ENCODE assay signal across 8 cellular contexts in the genomic region with DNA sequence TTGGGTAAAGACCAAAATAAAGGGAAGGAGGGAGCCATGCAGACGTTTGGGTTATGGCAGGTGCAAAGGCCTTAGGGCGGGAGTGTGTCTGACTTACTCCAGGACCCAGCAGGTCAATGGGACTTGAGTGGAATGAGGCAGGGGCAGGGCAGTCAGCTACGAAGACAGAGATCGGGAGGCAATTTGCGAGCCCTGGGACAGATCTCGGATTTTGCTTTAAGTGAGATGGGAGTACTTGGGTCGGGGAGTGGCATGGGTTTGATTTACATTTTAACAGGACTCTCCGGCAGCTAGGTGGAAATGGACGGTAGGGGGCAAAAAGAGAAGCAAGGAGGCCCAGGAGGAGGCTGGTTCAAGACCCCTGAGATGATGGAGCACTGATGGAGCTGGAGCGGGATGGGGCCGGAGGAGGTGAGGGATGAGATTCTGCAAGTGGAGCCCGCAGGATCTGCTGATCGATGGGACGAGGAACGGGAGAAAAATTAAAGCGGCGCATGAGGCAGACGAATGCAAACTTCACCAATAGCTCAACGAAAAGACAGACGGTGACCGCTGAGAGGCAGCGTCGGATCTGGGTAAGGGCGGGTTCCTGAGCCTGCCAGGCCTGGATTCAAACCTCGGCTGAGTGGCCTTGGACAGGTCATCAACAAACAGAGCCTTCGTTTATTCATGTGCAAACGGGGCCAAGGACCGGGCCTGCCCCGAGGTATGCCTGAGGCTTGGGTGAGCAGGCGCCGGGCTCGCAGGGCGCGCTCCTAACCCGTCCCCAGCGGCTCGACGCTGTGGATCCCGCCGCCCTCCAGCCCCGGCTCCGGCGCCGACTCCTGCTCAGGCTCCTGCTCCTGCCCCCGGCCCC. TPM values are rescaled to one million over a fixed set of nuclear protein-coding genes. Genes with fewer than 3 reads are reported as not detected.
DNase-seq lines count a peak whose midpoint lies in the region; ATAC-seq and TF ChIP-seq lines count a peak whose summit lies in the region.

No MANE protein-coding gene starts in this region.

- peak overlapping the region; percentile 49 to 98 (median 95) for H3K27ac ChIP-seq in heart left ventricle
- peak overlapping the region; percentile 73 for H3K27ac ChIP-seq in upper lobe of right lung

- peak in 8 of 12 donors; percentile 13 to 39 (median 23) for TF ChIP-seq CTCF in heart left ventricle (IDR thresholded peaks at IDR 0.05)
- TF ChIP-seq CTCF in upper lobe of right lung (IDR thresholded peaks at IDR 0.05), result peak; percentile 27

- peak; percentile 75 to 86 (median 81) for ATAC-seq in heart left ventricle
- ATAC-seq in upper lobe of right lung, result peak; percentile 77

- peak; percentile 47 for DNase-seq in GM04504 (ENCODE audit: low read depth)
- peak; percentile 86 for DNase-seq in GOT3 (lab: John Stamatoyannopoulos, UW)
- DNase-seq in Kasumi-1 (lab: John Stamatoyannopoulos, UW), result peak; percentile 76 to 80
- peak; percentile 87 for DNase-seq in adipocyte (ENCODE audit: low read depth)
- peak; percentile 78 to 88 (median 83) for DNase-seq in heart left ventricle
- peak; percentile 63 for DNase-seq in pons (ENCODE audit: low spot score)
- peak; percentile 91 for DNase-seq in upper lobe of right lung

- no peaks in the 10 kb centered on the region for H3K9me3 ChIP-seq in adipocyte (ENCODE audit: control insufficient read depth, low read length)
- peaks cover 0 to 4% (median 0%) of the 10 kb centered on the region in 12 donors for H3K9me3 ChIP-seq in heart left ventricle
- no peaks in the 10 kb centered on the region for H3K9me3 ChIP-seq in upper lobe of right lung

- peak overlapping the region; percentile 86 for H3K9ac ChIP-seq in adipocyte (ENCODE audit: low read length)

- 10 to 18% (median 13%) methylated on average over 25 to 45 of the region's 45 CpGs for WGBS in heart left ventricle, 4 donors

- H3K4me1 ChIP-seq in adipocyte (ENCODE audit: control insufficient read depth, insufficient read depth, low read length), result peaks cover 16% of the 10 kb centered on the region
- peaks cover 4 to 29% (median 19%) of the 10 kb centered on the region in 12 donors for H3K4me1 ChIP-seq in heart left ventricle
- H3K4me1 ChIP-seq in upper lobe of right lung, result peaks cover 20% of the 10 kb centered on the region

- H3K36me3 ChIP-seq in adipocyte (ENCODE audit: control insufficient read depth, insufficient read depth, low read length, severe bottlenecking) (peaks cover 16% of the 10 kb centered on the region), heart left ventricle (peaks cover 0 to 27% (median 22%) of the 10 kb centered on the region in 9 donors), upper lobe of right lung (peaks cover 16% of the 10 kb centered on the region)

- TF ChIP-seq POLR2A in Raji (IDR thresholded peaks at IDR 0.05; ENCODE audit: insufficient read depth, low read depth, low read length) (peak; percentile 62), heart left ventricle (IDR thresholded peaks at IDR 0.05) (no peak)

- intact Hi-C loops in heart left ventricle (cut with DNase I) (loop anchor here in 7 of 10 donors (2.0 to 10.0 kb wide), 10 partner anchors 45 to 135 kb away; a partner anchor contains a TSS), upper lobe of right lung (cut with DNase I) (no loop called here)

- no peaks in the 10 kb centered on the region for H3K27me3 ChIP-seq in adipocyte (replicated peaks; ENCODE audit: control insufficient read depth, insufficient read depth, low read length)
- no peaks in the 10 kb centered on the region for H3K27me3 ChIP-seq in heart left ventricle
- no peaks in the 10 kb centered on the region for H3K27me3 ChIP-seq in upper lobe of right lung

- H3K4me3 ChIP-seq in adipocyte (ENCODE audit: low read length) (peak overlapping the region; percentile 74), heart left ventricle (peak overlapping the region; percentile 6 to 100 (median 96)), upper lobe of right lung (peak overlapping the region; percentile 100)

RNA-seq across cellular contexts. Expression of a gene that starts 0.8 kb away (rescaled TPM):
- 10 to 100 TPM; 37.0 to 77.7 (median 47.1) TPM for total RNA-seq in heart left ventricle
- polyA plus RNA-seq in heart left ventricle, result 10 to 100 TPM; 50.6 to 60.9 TPM
- total RNA-seq in upper lobe of right lung, result 101 TPM

RNA-seq across cellular contexts. Expression of a gene that starts 26.8 kb away (rescaled TPM):
- total RNA-seq in heart left ventricle (1 to 10 TPM in 7 of 9 donors, under 1 TPM in 2; 0.47 to 4.9 (median 1.2) TPM), upper lobe of right lung (16.8 TPM)
- 1 to 10 TPM in 1 of 2 donors, under 1 TPM in 1; 0.61 to 5.9 TPM for polyA plus RNA-seq in heart left ventricle

RNA-seq across cellular contexts. Expression of a gene that starts 55.0 kb away (rescaled TPM):
- total RNA-seq in heart left ventricle (10 to 100 TPM; 19.0 to 38.9 (median 26.3) TPM), upper lobe of right lung (38.4 TPM)
- polyA plus RNA-seq in heart left ventricle, result 10 to 100 TPM in 1 of 2 donors, 1 to 10 TPM in 1; 9.3 to 25.5 TPM

Comparison
In these comparisons a context has a peak if more than half of its experiments do, and no peak if none do; other contexts are left out.
1. Peak in every context shown above with its lines: DNase-seq, ATAC-seq, H3K4me3 ChIP-seq and H3K27ac ChIP-seq.